In the genomic region with DNA sequence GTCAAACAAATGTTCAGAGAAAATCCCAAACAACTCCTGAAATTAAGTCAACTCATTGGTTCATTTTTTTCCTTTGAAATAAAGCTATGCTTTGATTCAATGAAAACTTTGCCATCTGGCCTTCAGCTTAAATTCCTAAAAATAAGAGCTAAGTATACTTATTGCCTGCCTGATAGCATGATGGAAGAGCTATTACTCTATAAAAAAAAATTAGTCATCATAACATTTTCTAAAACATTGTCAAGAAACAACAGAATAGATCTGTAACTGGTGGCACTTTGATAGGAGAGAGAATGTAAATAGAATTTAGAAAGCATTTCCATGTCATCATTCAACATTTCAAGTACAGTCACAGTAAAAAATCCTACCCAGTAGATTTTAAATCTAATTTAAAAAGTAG, we compare ENCODE assay signal across 23 cellular contexts.
"Had no signal": no experiment of that assay in that cellular context is flagged by ENCODE, and none has a peak within 500 bp of the region (broad histone marks: within the 10 kb centered on the region; RNA-seq: fewer than 3 reads in every experiment).

No MANE protein-coding gene starts in this region.

- ATAC-seq: effector memory CD8-positive, alpha-beta T cell; foreskin keratinocyte; gastroesophageal sphincter; heart left ventricle; left colon; left lobe of liver; left ventricle myocardium superior; lower lobe of right lung; naive thymus-derived CD4-positive, alpha-beta T cell had no signal

- H3K36me3 Mint-ChIP-seq: immature natural killer cell; naive thymus-derived CD4-positive, alpha-beta T cell had no signal

- H3K4me3 ChIP-seq: colonic mucosa, esophagus muscularis mucosa, gastroesophageal sphincter, heart left ventricle, hepatocyte, lower lobe of right lung had no signal

- H3K9me3 Mint-ChIP-seq: dendritic cell treated with granulocyte-macrophage colony-stimulating factor and Interleukin-4, amounts not matched to agents 40 ng/mL and 50 ng/mL, for 4 days; effector memory CD8-positive, alpha-beta T cell; endodermal cell; immature natural killer cell had no signal

- H3K4me1 Mint-ChIP-seq: immature natural killer cell had no signal

- H3K9me3 ChIP-seq: colonic mucosa, esophagus muscularis mucosa, gastroesophageal sphincter, heart left ventricle, lower lobe of right lung had no signal

- DNase-seq: colonic mucosa; cortex of kidney; effector CD8-positive, alpha-beta T cell; effector memory CD8-positive, alpha-beta T cell; endodermal cell; foreskin keratinocyte; heart left ventricle; hypothalamus; immature natural killer cell; islet precursor cell; kidney; kidney glomerular epithelial cell; left colon; left ventricle myocardium superior; lower lobe of right lung; mesenchymal stem cell; midbrain; naive thymus-derived CD4-positive, alpha-beta T cell had no signal

- H3K27me3 ChIP-seq: colonic mucosa, gastroesophageal sphincter had no signal

- H3K4me3 Mint-ChIP-seq: dendritic cell treated with granulocyte-macrophage colony-stimulating factor and Interleukin-4, amounts not matched to agents 40 ng/mL and 50 ng/mL, for 4 days; effector memory CD8-positive, alpha-beta T cell; endodermal cell; immature natural killer cell; naive thymus-derived CD4-positive, alpha-beta T cell had no signal

- H3K4me1 ChIP-seq: colonic mucosa, esophagus muscularis mucosa, foreskin keratinocyte, gastroesophageal sphincter had no signal

- H3K27ac ChIP-seq: colonic mucosa, esophagus muscularis mucosa, foreskin keratinocyte, gastroesophageal sphincter, heart left ventricle, hepatocyte, lower lobe of right lung had no signal

- H3K27ac Mint-ChIP-seq: dendritic cell treated with granulocyte-macrophage colony-stimulating factor and Interleukin-4, amounts not matched to agents 40 ng/mL and 50 ng/mL, for 4 days; effector memory CD8-positive, alpha-beta T cell; endodermal cell; immature natural killer cell; naive thymus-derived CD4-positive, alpha-beta T cell had no signal

- H3K36me3 ChIP-seq: colonic mucosa, esophagus muscularis mucosa, gastroesophageal sphincter, heart left ventricle, lower lobe of right lung had no signal
